1 cellular context compared by ENCODE assay signal in genomic region chr11:19959210-19959609, GRCh38.
TF ChIP-seq lines count a peak whose summit lies in the region.

No MANE protein-coding gene starts in this region.

TF ChIP-seq in IMR-90, 13 proteins besides CTCF, POLR2A, EP300 and RAD21:
- TF ChIP-seq CEBPB (IDR thresholded peaks at IDR 0.05; ENCODE audit: low read depth, low read length), result no peak
- TF ChIP-seq, protein P1, sequence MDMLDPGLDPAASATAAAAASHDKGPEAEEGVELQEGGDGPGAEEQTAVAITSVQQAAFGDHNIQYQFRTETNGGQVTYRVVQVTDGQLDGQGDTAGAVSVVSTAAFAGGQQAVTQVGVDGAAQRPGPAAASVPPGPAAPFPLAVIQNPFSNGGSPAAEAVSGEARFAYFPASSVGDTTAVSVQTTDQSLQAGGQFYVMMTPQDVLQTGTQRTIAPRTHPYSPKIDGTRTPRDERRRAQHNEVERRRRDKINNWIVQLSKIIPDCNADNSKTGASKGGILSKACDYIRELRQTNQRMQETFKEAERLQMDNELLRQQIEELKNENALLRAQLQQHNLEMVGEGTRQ (IDR thresholded peaks at IDR 0.05; ENCODE audit: low read depth, low read length), result no peak
- no peak for TF ChIP-seq FOS (IDR thresholded peaks at IDR 0.05; ENCODE audit: low read depth, low read length)
- no peak for TF ChIP-seq RCOR1 (IDR thresholded peaks at IDR 0.05; ENCODE audit: insufficient replicate concordance, low read length)
- TF ChIP-seq MXI1 (IDR thresholded peaks at IDR 0.05; ENCODE audit: borderline replicate concordance, low read depth, low read length), result no peak
- no peak for TF ChIP-seq SMC3 (IDR thresholded peaks at IDR 0.05; ENCODE audit: low read depth, low read length)
- no peak for TF ChIP-seq NFE2L2 (IDR thresholded peaks at IDR 0.05; ENCODE audit: low read depth, low read length)
- TF ChIP-seq, protein P2, sequence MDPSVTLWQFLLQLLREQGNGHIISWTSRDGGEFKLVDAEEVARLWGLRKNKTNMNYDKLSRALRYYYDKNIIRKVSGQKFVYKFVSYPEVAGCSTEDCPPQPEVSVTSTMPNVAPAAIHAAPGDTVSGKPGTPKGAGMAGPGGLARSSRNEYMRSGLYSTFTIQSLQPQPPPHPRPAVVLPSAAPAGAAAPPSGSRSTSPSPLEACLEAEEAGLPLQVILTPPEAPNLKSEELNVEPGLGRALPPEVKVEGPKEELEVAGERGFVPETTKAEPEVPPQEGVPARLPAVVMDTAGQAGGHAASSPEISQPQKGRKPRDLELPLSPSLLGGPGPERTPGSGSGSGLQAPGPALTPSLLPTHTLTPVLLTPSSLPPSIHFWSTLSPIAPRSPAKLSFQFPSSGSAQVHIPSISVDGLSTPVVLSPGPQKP (IDR thresholded peaks at IDR 0.05; ENCODE audit: borderline replicate concordance, low read depth, low read length), result no peak
- TF ChIP-seq MAFK (IDR thresholded peaks at IDR 0.05; ENCODE audit: low read depth, low read length), result no peak
- TF ChIP-seq MAZ (IDR thresholded peaks at IDR 0.05; ENCODE audit: borderline replicate concordance, low read depth, low read length), result no peak
- TF ChIP-seq BHLHE40 (IDR thresholded peaks at IDR 0.05; ENCODE audit: low read depth, low read length), result no peak
- TF ChIP-seq CHD1 (IDR thresholded peaks at IDR 0.05; ENCODE audit: low read depth, low read length), result no peak
- no peak for TF ChIP-seq RFX5 (IDR thresholded peaks at IDR 0.05; ENCODE audit: low read depth, low read length)
